ENCODE assay signal across 27 cellular contexts in genomic region chr1:25599969-25600610, GRCh38.
"Had no signal": no experiment of that assay in that cellular context is flagged by ENCODE, and none has a peak within 500 bp of the region (broad histone marks: within the 10 kb centered on the region; RNA-seq: fewer than 3 reads in every experiment).

No MANE protein-coding gene starts in this region.

- H3K4me2 ChIP-seq: hepatocyte, smooth muscle cell had no signal

- H2AFZ ChIP-seq: hepatocyte had no signal

- ATAC-seq: naive thymus-derived CD8-positive, alpha-beta T cell; upper lobe of right lung had no signal

- H3K27ac ChIP-seq: hepatocyte, left lung, sigmoid colon, thoracic aorta, upper lobe of right lung, WERI-Rb-1 had no signal

- H3K4me1 ChIP-seq: left lung, sigmoid colon, upper lobe of right lung had no signal

- H3K79me2 ChIP-seq: hepatocyte had no signal

- FAIRE-seq: astrocyte, TTC549 had no signal

- H3K9me3 ChIP-seq: left lung, sigmoid colon, thoracic aorta, upper lobe of right lung had no signal

- H3K36me3 ChIP-seq: left lung, sigmoid colon, upper lobe of right lung, WERI-Rb-1 had no signal

- H3K4me3 ChIP-seq: hepatocyte, left lung, lung, sigmoid colon, smooth muscle cell, thoracic aorta, upper lobe of right lung had no signal

- DNase-seq: activated CD4-positive, alpha-beta T cell treated with anti-CD3 and anti-CD28 coated beads, Interleukin-2, amount 50 U/mL, for 1 hour; activated CD4-positive, CD25-positive, alpha-beta regulatory T cell treated with anti-CD3 and anti-CD28 coated beads, Interleukin-2, amount 50 U/mL, for 72 hours; activated naive CD4-positive, alpha-beta T cell; activated naive CD8-positive, alpha-beta T cell treated with anti-CD3 and anti-CD28 coated beads for 36 hours; activated T-cell treated with anti-CD3 and anti-CD28 coated beads, Interleukin-2, amount 50 U/mL, for 24 hours; central memory CD4-positive, alpha-beta T cell; dermis blood vessel endothelial cell; effector CD8-positive, alpha-beta T cell; erythroblast; foreskin melanocyte; glutamatergic neuron; immature natural killer cell; left lung; naive thymus-derived CD8-positive, alpha-beta T cell; retina; sigmoid colon; stimulated activated CD4-positive, alpha-beta T cell treated with anti-CD3 and anti-CD28 coated beads, Interleukin-2, amount 100 ng/mL, for 48 hours; stimulated activated CD8-positive, alpha-beta memory T cell treated with anti-CD3 and anti-CD28 coated beads, Interleukin-4, amount 100 ng/mL, for 48 hours; stimulated activated naive CD4-positive, alpha-beta T cell treated with Interleukin-2 at 50 U/mL for 16 hours; upper lobe of right lung; WERI-Rb-1 had no signal

- H3K27me3 ChIP-seq: hepatocyte, left lung, sigmoid colon, upper lobe of right lung had no signal
